ENCODE assay signal across 28 cellular contexts in the genomic region with DNA sequence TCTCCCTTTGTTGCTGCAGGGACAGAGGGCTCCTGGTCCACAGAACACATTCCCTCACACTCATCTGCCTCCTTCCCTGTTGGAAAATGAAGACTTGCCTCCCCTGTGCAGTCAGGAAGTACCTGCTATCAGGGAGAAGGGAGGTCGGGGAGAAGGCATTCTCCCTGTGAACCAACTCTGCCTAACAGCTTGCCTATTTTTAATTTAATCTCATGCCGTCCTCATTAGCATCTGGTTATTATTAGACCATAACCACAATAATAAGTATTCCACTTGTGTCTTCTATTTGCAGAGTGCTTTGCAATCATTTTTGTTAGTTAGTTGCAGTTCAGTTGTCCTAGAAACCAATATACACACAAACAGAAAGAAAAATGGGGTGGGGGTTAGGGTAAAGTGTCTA.
"Had no signal": no experiment of that assay in that cellular context is flagged by ENCODE, and none has a peak within 500 bp of the region (broad histone marks: within the 10 kb centered on the region; RNA-seq: fewer than 3 reads in every experiment).

No MANE protein-coding gene starts in this region.

- H3K27me3 ChIP-seq: ascending aorta, breast epithelium, foreskin keratinocyte had no signal

- H3K36me3 ChIP-seq: ascending aorta, breast epithelium, cardiac muscle cell, esophagus muscularis mucosa, gastrocnemius medialis had no signal

- DNase-seq: activated CD4-positive, alpha-beta memory T cell treated with anti-CD3 and anti-CD28 coated beads, Interleukin-2, amount 10 ng/mL, durations not matched to agents 7 days and 5 days; activated CD4-positive, alpha-beta T cell treated with anti-CD3 and anti-CD28 coated beads for 1 hour; activated CD4-positive, alpha-beta T cell treated with anti-CD3 and anti-CD28 coated beads for 4 hours; activated CD4-positive, alpha-beta T cell treated with anti-CD3 and anti-CD28 coated beads, Interleukin-2, amount 10 ng/mL, durations not matched to agents 7 days and 5 days; activated CD4-positive, alpha-beta T cell treated with anti-CD3 and anti-CD28 coated beads, Interleukin-2, amount 50 U/mL, for 4 hours; activated CD8-positive, alpha-beta memory T cell treated with anti-CD3 and anti-CD28 coated beads, Interleukin-2, amount 50 U/mL, for 48 hours; activated gamma-delta T cell; activated naive CD4-positive, alpha-beta T cell; activated naive CD4-positive, alpha-beta T cell treated with anti-CD3 and anti-CD28 coated beads, Interleukin-2, amount 10 ng/mL, durations not matched to agents 7 days and 5 days; activated naive CD8-positive, alpha-beta T cell treated with anti-CD3 and anti-CD28 coated beads, Interleukin-2, amount 10 ng/mL, durations not matched to agents 7 days and 5 days; activated T-cell treated with anti-CD3 and anti-CD28 coated beads for 4 hours; activated T-cell treated with anti-CD3 and anti-CD28 coated beads, Interleukin-2, amount 50 U/mL, for 24 hours; activated T-cell treated with anti-CD3 and anti-CD28 coated beads, Interleukin-2, amount 50 U/mL, for 72 hours; cortex of kidney; dermis blood vessel endothelial cell; effector CD4-positive, alpha-beta T cell; effector memory CD8-positive, alpha-beta T cell; erythroblast; foreskin keratinocyte; gastrocnemius medialis; glutamatergic neuron; T-helper 2 cell had no signal

- ATAC-seq: activated naive CD4-positive, alpha-beta T cell treated with anti-CD3 and anti-CD28 coated beads, Interleukin-2, amount 50 U/mL, for 72 hours; activated T-cell treated with anti-CD3 and anti-CD28 coated beads, Interleukin-2, amount 50 U/mL, for 72 hours; effector memory CD8-positive, alpha-beta T cell; foreskin keratinocyte; gastrocnemius medialis; WTC11 had no signal

- H3K27ac ChIP-seq: ascending aorta, breast epithelium, cardiac muscle cell, esophagus muscularis mucosa, foreskin keratinocyte, gastrocnemius medialis had no signal

- H3K9me3 ChIP-seq: ascending aorta, breast epithelium, esophagus muscularis mucosa, gastrocnemius medialis had no signal

- H3K4me1 ChIP-seq: ascending aorta, breast epithelium, foreskin keratinocyte had no signal

- H3K4me3 ChIP-seq: ascending aorta, breast epithelium, cardiac muscle cell, esophagus muscularis mucosa, gastrocnemius medialis had no signal
